ENCODE assay signal across 8 cellular contexts in genomic region chr9:121201738-121202533, GRCh38. TPM values are rescaled to one million over a fixed set of nuclear protein-coding genes. Genes with fewer than 3 reads are reported as not detected.
DNase-seq lines count a peak whose midpoint lies in the region; ATAC-seq and TF ChIP-seq lines count a peak whose summit lies in the region.

RAB14 (minus strand) TSS chr9:121201869; CDS start chr9:121193412, 8,457 bp downstream.

- ATAC-seq in GM18498 (IDR thresholded peaks at IDR 0.05; ENCODE audit: unreplicated experiment) (peak; percentile 86), HG02938 (IDR thresholded peaks at IDR 0.05; ENCODE audit: unreplicated experiment) (peak; percentile 80), T-helper 17 cell (peak; percentile 89)

- peak within 1 kb of the TSS; percentile 92 for H3K4me3 Mint-ChIP-seq in T-helper 17 cell

- H3K9me3 ChIP-seq in T-helper 17 cell (ENCODE audit: control insufficient read depth, low read length, poor library complexity, severe bottlenecking) (no peaks in the 10 kb centered on the region), left ventricle myocardium inferior (replicated peaks) (no peaks in the 10 kb centered on the region), prostate gland (no peaks in the 10 kb centered on the region)

- H3K4me3 ChIP-seq in left ventricle myocardium inferior (peak within 1 kb of the TSS; percentile 91), prostate gland (peak within 1 kb of the TSS; percentile 94 to 95), urinary bladder (ENCODE audit: low read depth, low read length) (peak within 1 kb of the TSS; percentile 92)

- TF ChIP-seq CTCF in left ventricle myocardium inferior (IDR thresholded peaks at IDR 0.05; ENCODE audit: borderline replicate concordance) (peak; percentile 74), prostate gland (IDR thresholded peaks at IDR 0.05) (peak; percentile 30 to 81 (median 61))

- peaks cover 29% of the 10 kb centered on the region for H3K4me1 Mint-ChIP-seq in T-helper 17 cell

- no peaks in the 10 kb centered on the region for H3K36me3 Mint-ChIP-seq in T-helper 17 cell (ENCODE audit: low read depth)

- H3K27me3 ChIP-seq in left ventricle myocardium inferior (ENCODE audit: low read depth) (no peaks in the 10 kb centered on the region), prostate gland (replicated peaks; ENCODE audit: insufficient read depth) (no peaks in the 10 kb centered on the region)

- H3K27ac ChIP-seq in left ventricle myocardium inferior (replicated peaks) (peak within 1 kb of the TSS; percentile 96), prostate gland (peak within 1 kb of the TSS; percentile 95 to 97), urinary bladder (ENCODE audit: low read depth) (peak within 1 kb of the TSS; percentile 89)

- TF ChIP-seq POLR2A in prostate gland (IDR thresholded peaks at IDR 0.05): peak; percentile 92

- peak; percentile 96 for DNase-seq in NCI-H1694 treated with DMSO at 0.1 percent for 48 hours (lab: John Stamatoyannopoulos, UW)
- peak; percentile 100 for DNase-seq in T-helper 17 cell
- peak; percentile 89 to 100 (median 98) for DNase-seq in amygdala (lab: John Stamatoyannopoulos, UW)
- peak; percentile 100 for DNase-seq in left ventricle myocardium inferior
- DNase-seq in prostate gland (ENCODE audit: low spot score): peak; percentile 99

- H3K36me3 ChIP-seq in left ventricle myocardium inferior (no peaks in the 10 kb centered on the region), prostate gland (no peaks in the 10 kb centered on the region), urinary bladder (ENCODE audit: insufficient read depth) (no peaks in the 10 kb centered on the region)

- peak within 1 kb of the TSS; percentile 88 for H3K27ac Mint-ChIP-seq in T-helper 17 cell

- intact Hi-C loops in left ventricle myocardium inferior (cut with micrococcal nuclease): no loop called here
- intact Hi-C loops in prostate gland (cut with DNase I): no loop called here

- H3K4me1 ChIP-seq in left ventricle myocardium inferior (peaks cover 53% of the 10 kb centered on the region), prostate gland (replicated peaks) (peaks cover 6% of the 10 kb centered on the region), urinary bladder (ENCODE audit: insufficient read depth) (no peaks in the 10 kb centered on the region)

- H3K27me3 Mint-ChIP-seq in T-helper 17 cell: no peaks in the 10 kb centered on the region

- 3% methylated on average over 48 of the region's 55 CpGs for WGBS in prostate gland
- WGBS in urinary bladder: 3% methylated on average over 55 of the region's 55 CpGs

RNA-seq across cellular contexts. Expression of gene RAB14, which starts in this region (rescaled TPM):
- total RNA-seq in T-helper 17 cell (10 to 100 TPM; 42.1 to 49.8 TPM), left ventricle myocardium inferior (51.3 TPM), prostate gland (10 to 100 TPM; 42.9 TPM), urinary bladder (57.4 TPM)
- polyA plus RNA-seq in urinary bladder: 37.0 TPM

Comparison
In these comparisons a context has a peak if more than half of its experiments do, and no peak if none do; other contexts are left out.
1. Peak in every context shown above with its lines: DNase-seq, ATAC-seq, H3K4me3 ChIP-seq and H3K27ac ChIP-seq.